8 cellular contexts compared by ENCODE assay signal in the genomic region with DNA sequence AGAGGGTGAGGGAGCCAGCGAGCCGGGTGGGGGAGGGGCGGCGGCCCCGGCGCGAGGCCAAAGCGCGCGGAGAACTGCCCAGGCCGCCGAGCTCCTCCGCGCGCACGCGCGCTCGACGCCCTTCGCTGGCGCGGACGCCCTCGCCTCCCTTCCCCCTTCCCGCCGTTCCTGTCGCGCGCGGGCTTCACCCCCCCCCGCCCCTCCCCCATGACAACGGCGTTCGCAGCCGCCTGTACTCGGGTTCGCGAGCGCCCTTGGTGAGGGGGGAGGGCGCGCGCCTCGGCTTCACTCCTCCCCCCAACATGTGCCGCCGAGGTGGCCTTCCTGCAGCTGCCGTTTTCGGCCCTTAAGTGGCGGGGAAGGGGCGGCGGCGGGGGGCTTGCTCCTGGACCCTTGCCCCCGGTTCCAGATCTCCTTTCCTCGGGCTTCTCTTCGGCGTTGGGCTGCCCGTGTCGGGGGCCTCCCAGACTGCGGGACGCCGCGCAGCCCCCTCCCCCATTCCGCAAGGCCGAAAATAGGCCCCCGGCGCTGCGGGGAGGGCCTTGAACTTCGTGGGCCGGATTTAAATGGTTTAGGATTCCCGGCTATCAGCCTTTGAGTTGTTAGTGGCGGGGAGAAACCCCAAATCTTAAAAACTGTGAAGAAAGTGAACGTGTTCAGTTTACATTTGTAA. TPM values are rescaled to one million over a fixed set of nuclear protein-coding genes. Genes with fewer than 3 reads are reported as not detected.
DNase-seq lines count a peak whose midpoint lies in the region; ATAC-seq and TF ChIP-seq lines count a peak whose summit lies in the region.

No MANE protein-coding gene starts in this region.

- H3K27ac ChIP-seq in colonic mucosa, result peak overlapping the region; percentile 95

- peaks cover 19% of the 10 kb centered on the region for H3K36me3 Mint-ChIP-seq in T-cell

- H3K27me3 ChIP-seq in colonic mucosa, result no peaks in the 10 kb centered on the region

- peaks cover 0 to 3% (median 0%) of the 10 kb centered on the region in 3 donors for H3K9me3 Mint-ChIP-seq in T-cell

- H3K4me1 Mint-ChIP-seq in T-cell, result peaks cover 51 to 60% (median 54%) of the 10 kb centered on the region in 3 donors

- POLR2A ChIA-PET in T-cell (lab: Charles Lee), result interaction anchor here (0.6 to 1.1 kb wide), 5 partner anchors 10 to 500 kb away, joined by 3 to 8 read pairs (median 4); no protein-coding TSS in a partner anchor

- no peak for TF ChIP-seq CTCF in colonic mucosa (IDR thresholded peaks at IDR 0.05)

- ATAC-seq in HG02623 (IDR thresholded peaks at IDR 0.05; ENCODE audit: unreplicated experiment) (peak; percentile 34), T-cell (replicated peaks in 1 of 4) (peak; percentile 33 to 40 (median 39))

- H3K27me3 Mint-ChIP-seq in T-cell, result no peaks in the 10 kb centered on the region

- peaks cover 3% of the 10 kb centered on the region for H3K36me3 ChIP-seq in colonic mucosa

- peaks cover 11% of the 10 kb centered on the region for H3K4me1 ChIP-seq in colonic mucosa

- H3K4me3 Mint-ChIP-seq in T-cell, result peak overlapping the region; percentile 91 to 93 (median 91)

- H3K27ac Mint-ChIP-seq in T-cell, result peak overlapping the region; percentile 85 to 93

- CTCF ChIA-PET in T-cell (lab: Charles Lee), result no interaction called here

- peak overlapping the region; percentile 92 to 96 for H3K9ac ChIP-seq in colonic mucosa (ENCODE audit: low read depth in 2 of 2, low read length in 2 of 2)

- intact Hi-C loops in colonic mucosa (cut with DNase I), result no loop called here

- H3K4me3 ChIP-seq in colonic mucosa, result peak overlapping the region; percentile 72

- DNase-seq in activated T-cell treated with anti-CD3 and anti-CD28 coated beads for 24 hours (ENCODE audit: low read depth) (peak; percentile 63), NCI-H1092 treated with DMSO at 0.1 percent for 48 hours (lab: John Stamatoyannopoulos, UW) (peak; percentile 85), T-cell (peak in 23 of 34 experiments; percentile 17 to 62 (median 47)), colonic mucosa (peak; percentile 84), left kidney (ENCODE audit: low read depth, low spot score) (peak; percentile 94)
- DNase-seq in activated T-cell treated with anti-CD3 and anti-CD28 coated beads, Interleukin-2, amount 50 U/mL, for 48 hours, result no peak
- DNase-seq in stimulated activated CD4-positive, alpha-beta T cell treated with anti-CD3 and anti-CD28 coated beads, Interleukin-1b, Interleukin-23, amount 100 ng/mL, for 24 hours (ENCODE audit: low read depth in 4 of 4, low spot score in 1 of 4), result peak; percentile 26 to 70 (median 44)

- no peaks in the 10 kb centered on the region for H3K9me3 ChIP-seq in colonic mucosa

RNA-seq across cellular contexts. Expression of gene SRRM2, which starts 0.5 kb away (rescaled TPM):
- 1,000 to 10,000 TPM in 2 of 5 donors, 100 to 1,000 TPM in 3; 784 to 1,343 (median 947) TPM for total RNA-seq in T-cell
- total RNA-seq in colonic mucosa, result 100 to 1,000 TPM; 377 to 539 TPM

RNA-seq across cellular contexts. Expression of gene ELOB, which starts 24.1 kb away (rescaled TPM):
- total RNA-seq in T-cell, result 100 to 1,000 TPM in 4 of 5 donors, 10 to 100 TPM in 1; 71.8 to 153 (median 131) TPM
- total RNA-seq in colonic mucosa, result 100 to 1,000 TPM; 230 to 333 TPM

RNA-seq across cellular contexts. Expression of gene PRSS27, which starts 33.0 kb away (rescaled TPM):
- 1 to 10 TPM in 3 of 5 donors, under 1 TPM in 2; 0.70 to 2.0 (median 1.1) TPM for total RNA-seq in T-cell
- under 1 TPM; 0.15 to 0.56 TPM for total RNA-seq in colonic mucosa

RNA-seq across cellular contexts. Expression of gene PRSS33, which starts 34.4 kb away (rescaled TPM):
- total RNA-seq in T-cell (not detected), colonic mucosa (not detected)

RNA-seq across cellular contexts. Expression of gene PRSS41, which starts 45.3 kb away (rescaled TPM):
- total RNA-seq in T-cell (not detected), colonic mucosa (not detected)

Comparison
In these comparisons a context has a peak if more than half of its experiments do, and no peak if none do; other contexts are left out.
1. DNase-seq: peak in activated T-cell treated with anti-CD3 and anti-CD28 coated beads for 24 hours (single experiment), NCI-H1092 treated with DMSO at 0.1 percent for 48 hours (single experiment), T-cell (23 of 34), colonic mucosa (single experiment), left kidney (single experiment) and stimulated activated CD4-positive, alpha-beta T cell treated with anti-CD3 and anti-CD28 coated beads, Interleukin-1b, Interleukin-23, amount 100 ng/mL, for 24 hours (4 of 4); none in activated T-cell treated with anti-CD3 and anti-CD28 coated beads, Interleukin-2, amount 50 U/mL, for 48 hours (0 of 2).